In the genomic region with DNA sequence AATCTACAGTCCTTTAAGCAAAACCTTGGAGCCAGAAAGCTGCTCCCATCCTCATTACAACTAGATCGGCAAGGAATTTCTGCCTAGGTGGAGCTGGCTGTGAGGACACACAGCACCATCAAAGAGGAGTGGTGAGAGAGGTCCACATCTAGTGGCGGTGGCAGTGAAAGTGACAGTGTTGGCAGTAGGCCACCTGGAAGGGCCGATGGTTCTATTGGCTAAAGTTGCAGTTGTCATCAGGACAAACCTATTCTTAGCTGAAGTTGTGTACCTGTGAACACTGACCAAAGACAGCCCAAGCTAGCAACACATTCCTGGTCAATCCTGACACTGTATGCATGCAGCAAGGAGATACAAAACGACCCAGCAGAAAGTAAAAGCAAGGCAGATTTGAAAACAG, we compare ENCODE assay signal across 16 cellular contexts.
DNase-seq lines count a peak whose midpoint lies in the region; ATAC-seq lines count a peak whose summit lies in the region.
"Had no signal": no experiment of that assay in that cellular context is flagged by ENCODE, and none has a peak within 500 bp of the region (broad histone marks: within the 10 kb centered on the region; RNA-seq: fewer than 3 reads in every experiment).

No MANE protein-coding gene starts in this region.

- intact Hi-C loops in Right ventricle myocardium inferior (cut with DNase I) (loop anchor here (5.0 kb wide), 1 partner anchor 167 kb away; no protein-coding TSS in a partner anchor), cardiac septum (cut with DNase I) (no loop called here), Right ventricle myocardium superior (cut with DNase I) (no loop called here), left ventricle myocardium superior (cut with micrococcal nuclease) (no loop called here)

- no peak overlapping the region for H3K4me3 Mint-ChIP-seq in activated CD4-positive, alpha-beta T cell treated with anti-CD3 and anti-CD28 coated beads, Interleukin-2, amount 10 ng/mL, durations not matched to agents 7 days and 5 days
- H3K4me3 Mint-ChIP-seq: CD8-positive, alpha-beta memory T cell; HFFc6 had no signal

- peak; percentile 96 for ATAC-seq in Right ventricle myocardium inferior
- ATAC-seq in Right ventricle myocardium superior (ENCODE audit: poor library complexity), result peak; percentile 93
- peak; percentile 96 for ATAC-seq in left ventricle myocardium superior
- ATAC-seq: GM12878 had no signal

- POLR2A ChIA-PET in activated CD4-positive, alpha-beta T cell treated with anti-CD3 and anti-CD28 coated beads, Interleukin-2, amount 10 ng/mL, durations not matched to agents 7 days and 5 days (lab: Charles Lee), result no interaction called here

- CTCF ChIA-PET in activated CD4-positive, alpha-beta T cell treated with anti-CD3 and anti-CD28 coated beads, Interleukin-2, amount 10 ng/mL, durations not matched to agents 7 days and 5 days (lab: Charles Lee), result interaction anchor here (0.6 kb wide), 1 partner anchor 341 kb away, joined by 3 read pairs; no protein-coding TSS in a partner anchor

- no peaks in the 10 kb centered on the region for H3K4me1 Mint-ChIP-seq in activated CD4-positive, alpha-beta T cell treated with anti-CD3 and anti-CD28 coated beads, Interleukin-2, amount 10 ng/mL, durations not matched to agents 7 days and 5 days
- H3K4me1 Mint-ChIP-seq: CD8-positive, alpha-beta memory T cell had no signal

- H3K27me3 Mint-ChIP-seq in activated CD4-positive, alpha-beta T cell treated with anti-CD3 and anti-CD28 coated beads, Interleukin-2, amount 10 ng/mL, durations not matched to agents 7 days and 5 days, result no peaks in the 10 kb centered on the region

- no peak overlapping the region for H3K27ac Mint-ChIP-seq in activated CD4-positive, alpha-beta T cell treated with anti-CD3 and anti-CD28 coated beads, Interleukin-2, amount 10 ng/mL, durations not matched to agents 7 days and 5 days
- H3K27ac Mint-ChIP-seq: CD8-positive, alpha-beta memory T cell; HFFc6 had no signal

- H3K36me3 Mint-ChIP-seq in activated CD4-positive, alpha-beta T cell treated with anti-CD3 and anti-CD28 coated beads, Interleukin-2, amount 10 ng/mL, durations not matched to agents 7 days and 5 days (ENCODE audit: low read depth), result no peaks in the 10 kb centered on the region
- H3K36me3 Mint-ChIP-seq: CD8-positive, alpha-beta memory T cell had no signal

- DNase-seq in Right ventricle myocardium inferior (ENCODE audit: missing footprints), result no peak
- no peak for DNase-seq in cardiac septum (ENCODE audit: low spot score)
- peak; percentile 79 for DNase-seq in Right ventricle myocardium superior
- DNase-seq in left ventricle myocardium superior, result peak; percentile 84
- no peak for DNase-seq in NCI-H146 treated with DMSO at 0.1 percent for 48 hours (lab: John Stamatoyannopoulos, UW; ENCODE audit: unreplicated experiment)
- DNase-seq in activated CD4-positive, alpha-beta T cell treated with anti-CD3 and anti-CD28 coated beads, Interleukin-2, amount 10 ng/mL, durations not matched to agents 7 days and 5 days, result no peak
- DNase-seq in GM03348 (ENCODE audit: low spot score), result no peak
- DNase-seq: 8988T; AML-193; Caco-2; CD8-positive, alpha-beta memory T cell; DMS53; GM23248; HCEC 1CT; HFFc6 had no signal

- H3K9me3 Mint-ChIP-seq in activated CD4-positive, alpha-beta T cell treated with anti-CD3 and anti-CD28 coated beads, Interleukin-2, amount 10 ng/mL, durations not matched to agents 7 days and 5 days, result no peaks in the 10 kb centered on the region
- H3K9me3 Mint-ChIP-seq: HFFc6 had no signal

Comparison
In these comparisons a context has a peak if more than half of its experiments do, and no peak if none do; other contexts are left out.
1. DNase-seq: peak in Right ventricle myocardium superior (single experiment) and left ventricle myocardium superior (single experiment); none in Right ventricle myocardium inferior (single experiment), cardiac septum (single experiment), NCI-H146 treated with DMSO at 0.1 percent for 48 hours (single experiment), activated CD4-positive, alpha-beta T cell treated with anti-CD3 and anti-CD28 coated beads, Interleukin-2, amount 10 ng/mL, durations not matched to agents 7 days and 5 days (single experiment) and GM03348 (single experiment).
2. Peak in every context shown above with its lines, with median percentiles within 50 percentile points of each other: ATAC-seq.